ENCODE assay signal across 1 cellular context in genomic region chr15:83446417-83446816, GRCh38.
TF ChIP-seq lines count a peak whose summit lies in the region.

No MANE protein-coding gene starts in this region.

TF ChIP-seq in GM23338, 12 proteins besides CTCF, POLR2A, EP300 and RAD21 (continued from another document):
- TF ChIP-seq, protein P1, sequence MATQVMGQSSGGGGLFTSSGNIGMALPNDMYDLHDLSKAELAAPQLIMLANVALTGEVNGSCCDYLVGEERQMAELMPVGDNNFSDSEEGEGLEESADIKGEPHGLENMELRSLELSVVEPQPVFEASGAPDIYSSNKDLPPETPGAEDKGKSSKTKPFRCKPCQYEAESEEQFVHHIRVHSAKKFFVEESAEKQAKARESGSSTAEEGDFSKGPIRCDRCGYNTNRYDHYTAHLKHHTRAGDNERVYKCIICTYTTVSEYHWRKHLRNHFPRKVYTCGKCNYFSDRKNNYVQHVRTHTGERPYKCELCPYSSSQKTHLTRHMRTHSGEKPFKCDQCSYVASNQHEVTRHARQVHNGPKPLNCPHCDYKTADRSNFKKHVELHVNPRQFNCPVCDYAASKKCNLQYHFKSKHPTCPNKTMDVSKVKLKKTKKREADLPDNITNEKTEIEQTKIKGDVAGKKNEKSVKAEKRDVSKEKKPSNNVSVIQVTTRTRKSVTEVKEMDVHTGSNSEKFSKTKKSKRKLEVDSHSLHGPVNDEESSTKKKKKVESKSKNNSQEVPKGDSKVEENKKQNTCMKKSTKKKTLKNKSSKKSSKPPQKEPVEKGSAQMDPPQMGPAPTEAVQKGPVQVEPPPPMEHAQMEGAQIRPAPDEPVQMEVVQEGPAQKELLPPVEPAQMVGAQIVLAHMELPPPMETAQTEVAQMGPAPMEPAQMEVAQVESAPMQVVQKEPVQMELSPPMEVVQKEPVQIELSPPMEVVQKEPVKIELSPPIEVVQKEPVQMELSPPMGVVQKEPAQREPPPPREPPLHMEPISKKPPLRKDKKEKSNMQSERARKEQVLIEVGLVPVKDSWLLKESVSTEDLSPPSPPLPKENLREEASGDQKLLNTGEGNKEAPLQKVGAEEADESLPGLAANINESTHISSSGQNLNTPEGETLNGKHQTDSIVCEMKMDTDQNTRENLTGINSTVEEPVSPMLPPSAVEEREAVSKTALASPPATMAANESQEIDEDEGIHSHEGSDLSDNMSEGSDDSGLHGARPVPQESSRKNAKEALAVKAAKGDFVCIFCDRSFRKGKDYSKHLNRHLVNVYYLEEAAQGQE (IDR thresholded peaks at IDR 0.05; ENCODE audit: unreplicated experiment) = no peak
- TF ChIP-seq ZNF331 (CRISPR knock-in tag; IDR thresholded peaks at IDR 0.05; ENCODE audit: low read depth) = no peak
- TF ChIP-seq JUNB (IDR thresholded peaks at IDR 0.05; ENCODE audit: unreplicated experiment) = no peak
- TF ChIP-seq STAT1 (IDR thresholded peaks at IDR 0.05; ENCODE audit: unreplicated experiment) = no peak
- no peak for TF ChIP-seq EZH2 (IDR thresholded peaks at IDR 0.05; ENCODE audit: low read depth, unreplicated experiment)
- TF ChIP-seq NANOG (IDR thresholded peaks at IDR 0.05; ENCODE audit: borderline replicate concordance) = no peak
- no peak for TF ChIP-seq POLR2AphosphoS5 (IDR thresholded peaks at IDR 0.05; ENCODE audit: low read depth)
- TF ChIP-seq ZNF114 (CRISPR knock-in tag; IDR thresholded peaks at IDR 0.05) = no peak
- TF ChIP-seq CREB1 (CRISPR knock-in tag; IDR thresholded peaks at IDR 0.05; ENCODE audit: low read depth) = no peak
- TF ChIP-seq, protein P2, sequence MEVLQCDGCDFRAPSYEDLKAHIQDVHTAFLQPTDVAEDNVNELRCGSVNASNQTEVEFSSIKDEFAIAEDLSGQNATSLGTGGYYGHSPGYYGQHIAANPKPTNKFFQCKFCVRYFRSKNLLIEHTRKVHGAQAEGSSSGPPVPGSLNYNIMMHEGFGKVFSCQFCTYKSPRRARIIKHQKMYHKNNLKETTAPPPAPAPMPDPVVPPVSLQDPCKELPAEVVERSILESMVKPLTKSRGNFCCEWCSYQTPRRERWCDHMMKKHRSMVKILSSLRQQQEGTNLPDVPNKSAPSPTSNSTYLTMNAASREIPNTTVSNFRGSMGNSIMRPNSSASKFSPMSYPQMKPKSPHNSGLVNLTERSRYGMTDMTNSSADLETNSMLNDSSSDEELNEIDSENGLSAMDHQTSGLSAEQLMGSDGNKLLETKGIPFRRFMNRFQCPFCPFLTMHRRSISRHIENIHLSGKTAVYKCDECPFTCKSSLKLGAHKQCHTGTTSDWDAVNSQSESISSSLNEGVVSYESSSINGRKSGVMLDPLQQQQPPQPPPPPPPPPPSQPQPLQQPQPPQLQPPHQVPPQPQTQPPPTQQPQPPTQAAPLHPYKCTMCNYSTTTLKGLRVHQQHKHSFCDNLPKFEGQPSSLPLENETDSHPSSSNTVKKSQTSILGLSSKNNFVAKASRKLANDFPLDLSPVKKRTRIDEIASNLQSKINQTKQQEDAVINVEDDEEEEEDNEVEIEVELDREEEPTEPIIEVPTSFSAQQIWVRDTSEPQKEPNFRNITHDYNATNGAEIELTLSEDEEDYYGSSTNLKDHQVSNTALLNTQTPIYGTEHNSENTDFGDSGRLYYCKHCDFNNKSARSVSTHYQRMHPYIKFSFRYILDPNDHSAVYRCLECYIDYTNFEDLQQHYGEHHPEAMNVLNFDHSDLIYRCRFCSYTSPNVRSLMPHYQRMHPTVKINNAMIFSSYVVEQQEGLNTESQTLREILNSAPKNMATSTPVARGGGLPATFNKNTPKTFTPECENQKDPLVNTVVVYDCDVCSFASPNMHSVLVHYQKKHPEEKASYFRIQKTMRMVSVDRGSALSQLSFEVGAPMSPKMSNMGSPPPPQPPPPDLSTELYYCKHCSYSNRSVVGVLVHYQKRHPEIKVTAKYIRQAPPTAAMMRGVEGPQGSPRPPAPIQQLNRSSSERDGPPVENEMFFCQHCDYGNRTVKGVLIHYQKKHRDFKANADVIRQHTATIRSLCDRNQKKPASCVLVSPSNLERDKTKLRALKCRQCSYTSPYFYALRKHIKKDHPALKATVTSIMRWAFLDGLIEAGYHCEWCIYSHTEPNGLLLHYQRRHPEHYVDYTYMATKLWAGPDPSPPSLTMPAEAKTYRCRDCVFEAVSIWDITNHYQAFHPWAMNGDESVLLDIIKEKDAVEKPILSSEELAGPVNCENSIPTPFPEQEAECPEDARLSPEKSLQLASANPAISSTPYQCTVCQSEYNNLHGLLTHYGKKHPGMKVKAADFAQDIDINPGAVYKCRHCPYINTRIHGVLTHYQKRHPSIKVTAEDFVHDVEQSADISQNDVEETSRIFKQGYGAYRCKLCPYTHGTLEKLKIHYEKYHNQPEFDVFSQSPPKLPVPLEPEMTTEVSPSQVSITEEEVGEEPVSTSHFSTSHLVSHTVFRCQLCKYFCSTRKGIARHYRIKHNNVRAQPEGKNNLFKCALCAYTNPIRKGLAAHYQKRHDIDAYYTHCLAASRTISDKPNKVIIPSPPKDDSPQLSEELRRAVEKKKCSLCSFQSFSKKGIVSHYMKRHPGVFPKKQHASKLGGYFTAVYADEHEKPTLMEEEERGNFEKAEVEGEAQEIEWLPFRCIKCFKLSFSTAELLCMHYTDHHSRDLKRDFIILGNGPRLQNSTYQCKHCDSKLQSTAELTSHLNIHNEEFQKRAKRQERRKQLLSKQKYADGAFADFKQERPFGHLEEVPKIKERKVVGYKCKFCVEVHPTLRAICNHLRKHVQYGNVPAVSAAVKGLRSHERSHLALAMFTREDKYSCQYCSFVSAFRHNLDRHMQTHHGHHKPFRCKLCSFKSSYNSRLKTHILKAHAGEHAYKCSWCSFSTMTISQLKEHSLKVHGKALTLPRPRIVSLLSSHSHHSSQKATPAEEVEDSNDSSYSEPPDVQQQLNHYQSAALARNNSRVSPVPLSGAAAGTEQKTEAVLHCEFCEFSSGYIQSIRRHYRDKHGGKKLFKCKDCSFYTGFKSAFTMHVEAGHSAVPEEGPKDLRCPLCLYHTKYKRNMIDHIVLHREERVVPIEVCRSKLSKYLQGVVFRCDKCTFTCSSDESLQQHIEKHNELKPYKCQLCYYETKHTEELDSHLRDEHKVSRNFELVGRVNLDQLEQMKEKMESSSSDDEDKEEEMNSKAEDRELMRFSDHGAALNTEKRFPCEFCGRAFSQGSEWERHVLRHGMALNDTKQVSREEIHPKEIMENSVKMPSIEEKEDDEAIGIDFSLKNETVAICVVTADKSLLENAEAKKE (CRISPR knock-in tag; IDR thresholded peaks at IDR 0.05) = no peak
- no peak for TF ChIP-seq EZH2phosphoT487 (IDR thresholded peaks at IDR 0.05; ENCODE audit: unreplicated experiment)
